In genomic region chr22:19717691-19718254, GRCh38 we compare ENCODE assay signal across 8 cellular contexts. TPM values are rescaled to one million over a fixed set of nuclear protein-coding genes. Genes with fewer than 3 reads are reported as not detected.
A peak's percentile ranks its signal among the peaks of the same experiment; 100 is the strongest.
DNase-seq lines count a peak whose midpoint lies in the region; ATAC-seq and TF ChIP-seq lines count a peak whose summit lies in the region.

No MANE protein-coding gene starts in this region.

- intact Hi-C loops in stomach (cut with DNase I; ENCODE audit: low total_unique reads) = no loop called here

- TF ChIP-seq EP300 in stomach (IDR thresholded peaks at IDR 0.05) = no peak

- peak overlapping the region in 3 of 5 donors; percentile 36 to 78 (median 58) for H3K27ac ChIP-seq in stomach

- H3K4me1 ChIP-seq in stomach = peaks cover 23 to 65% (median 53%) of the 10 kb centered on the region in 4 donors

- peak overlapping the region; percentile 83 for H3K4me3 Mint-ChIP-seq in neural crest cell

- peaks cover 0 to 91% (median 49%) of the 10 kb centered on the region in 3 donors for H3K27me3 ChIP-seq in stomach

- TF ChIP-seq CTCF in foreskin fibroblast (IDR thresholded peaks at IDR 0.05; ENCODE audit: low read depth, low read length) (peak; percentile 50), neural crest cell (conservative IDR thresholded peaks at IDR 0.05) (peak; percentile 97), stomach (IDR thresholded peaks at IDR 0.05) (peak in 5 of 7 experiments; percentile 35 to 98 (median 96))

- 9 to 34% (median 12%) methylated on average over 20 to 61 of the region's 61 CpGs for WGBS in stomach, 5 donors

- ATAC-seq in HG03342 (IDR thresholded peaks at IDR 0.05; ENCODE audit: unreplicated experiment) = peak; percentile 64
- ATAC-seq in GM21526 (IDR thresholded peaks at IDR 0.05; ENCODE audit: low FRiP score, unreplicated experiment) = no peak

- peaks cover 48% of the 10 kb centered on the region for H3K27me3 Mint-ChIP-seq in neural crest cell (ENCODE audit: low read depth)

- H3K36me3 Mint-ChIP-seq in neural crest cell (ENCODE audit: low read depth) = peaks cover 13% of the 10 kb centered on the region

- peaks cover 0 to 28% (median 16%) of the 10 kb centered on the region in 4 donors for H3K36me3 ChIP-seq in stomach

- H3K4me3 ChIP-seq in foreskin fibroblast (ENCODE audit: low read depth in 1 of 2, low read length in 2 of 2) = peak overlapping the region; percentile 63 to 71
- H3K4me3 ChIP-seq in stomach = peak overlapping the region; percentile 59 to 69 (median 62)

- H3K9me3 ChIP-seq in stomach = no peaks in the 10 kb centered on the region

- TF ChIP-seq POLR2A in stomach (IDR thresholded peaks at IDR 0.05) = no peak

- H3K4me1 Mint-ChIP-seq in neural crest cell = peaks cover 3% of the 10 kb centered on the region

- no peak overlapping the region for H3K27ac Mint-ChIP-seq in neural crest cell (ENCODE audit: unreplicated experiment)

- no peaks in the 10 kb centered on the region for H3K9me3 Mint-ChIP-seq in neural crest cell

- DNase-seq in EL (peak; percentile 68), RPMI8226 (peak; percentile 41), foreskin fibroblast (peak; percentile 66 to 90), neural crest cell (ENCODE audit: low read depth, low spot score) (peak; percentile 77), stomach (peak; percentile 79)
- DNase-seq in activated effector memory CD4-positive, alpha-beta T cell treated with anti-CD3 and anti-CD28 coated beads, Interleukin-2, amount 50 U/mL, for 16 hours = peak; percentile 93

RNA-seq across cellular contexts. Expression of gene SEPTIN5, which starts 3.5 kb away (rescaled TPM):
- 30.2 and 31.9 TPM in 2 replicates for total RNA-seq in neural crest cell
- total RNA-seq in stomach = 10 to 100 TPM in 3 of 5 donors, 1 to 10 TPM in 2; 1.2 to 38.8 (median 13.9) TPM
- 10 to 100 TPM in 2 of 3 donors, 1 to 10 TPM in 1; 8.2 to 16.0 (median 11.1) TPM for polyA plus RNA-seq in stomach

RNA-seq across cellular contexts. Expression of gene GP1BB, which starts 5.6 kb away (rescaled TPM):
- total RNA-seq in neural crest cell (4.6 and 4.8 TPM in 2 replicates), stomach (10 to 100 TPM in 1 of 5 donors, 1 to 10 TPM in 2, not detected in 2; 2.4 to 27.8 (median 9.3) TPM)
- 10 to 100 TPM in 1 of 3 donors, 1 to 10 TPM in 2; 5.5 to 12.4 (median 8.0) TPM for polyA plus RNA-seq in stomach

RNA-seq across cellular contexts. Expression of gene TBX1, which starts 42.8 kb away (rescaled TPM):
- not detected in 2 replicates for total RNA-seq in neural crest cell
- under 1 TPM in 2 of 5 donors, not detected in 3; 0.43 to 0.73 TPM for total RNA-seq in stomach
- 1 to 10 TPM in 1 of 3 donors, under 1 TPM in 1, not detected in 1; 0.62 to 1.1 TPM for polyA plus RNA-seq in stomach

Comparison
In these comparisons a context has a peak if more than half of its experiments do, and no peak if none do; other contexts are left out.
1. DNase-seq: peak in every context shown above with its lines; median percentile 93 in activated effector memory CD4-positive, alpha-beta T cell treated with anti-CD3 and anti-CD28 coated beads, Interleukin-2, amount 50 U/mL, for 16 hours; 79 in stomach; 78 in foreskin fibroblast; 77 in neural crest cell; 68 in EL; 41 in RPMI8226.